In the genomic region with DNA sequence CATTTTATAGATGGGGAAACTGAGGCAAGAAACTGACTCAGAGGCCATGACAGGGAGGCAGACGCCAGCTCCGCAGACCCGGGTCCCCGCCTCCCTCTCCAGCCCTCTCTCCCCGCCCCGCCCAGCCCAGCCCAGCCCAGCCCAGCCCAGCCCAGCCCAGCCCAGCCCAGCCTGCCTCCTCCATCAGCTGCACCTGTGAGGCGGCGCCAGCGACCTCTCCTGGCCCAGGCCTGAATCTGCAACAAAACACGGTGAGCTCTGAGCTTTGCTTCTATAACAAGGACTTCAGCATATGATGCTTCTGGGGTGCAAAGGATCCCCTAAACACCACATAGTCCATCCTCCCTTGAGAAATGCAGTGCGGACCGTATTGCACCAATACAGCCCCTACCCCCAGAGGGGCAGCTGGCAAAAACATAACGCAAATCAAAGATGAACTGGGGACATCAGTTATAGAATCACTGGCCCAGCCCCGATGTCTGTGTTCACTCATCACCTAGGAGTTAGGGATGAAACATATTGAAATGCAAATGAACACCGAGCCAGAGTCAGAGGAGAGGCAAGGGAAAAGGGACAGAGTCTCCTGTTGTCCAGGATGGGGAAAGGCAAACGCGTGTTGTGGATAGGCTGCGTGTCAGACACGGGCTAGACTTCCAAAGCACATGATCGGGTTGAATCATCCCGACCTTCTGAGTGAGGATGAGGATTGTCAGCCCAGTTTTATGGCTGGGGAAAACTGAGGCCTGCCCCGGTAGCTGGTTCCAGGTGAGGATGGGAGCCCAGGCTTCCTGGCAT, we compare ENCODE assay signal across 9 cellular contexts.
A peak's percentile ranks its signal among the peaks of the same experiment; 100 is the strongest.
DNase-seq lines count a peak whose midpoint lies in the region; ATAC-seq, FAIRE-seq and TF ChIP-seq lines count a peak whose summit lies in the region.
"Had no signal": no experiment of that assay in that cellular context is flagged by ENCODE, and none has a peak within 500 bp of the region (broad histone marks: within the 10 kb centered on the region; RNA-seq: fewer than 3 reads in every experiment).

No MANE protein-coding gene starts in this region.

- peak overlapping the region; percentile 20; the same call in 1 of the 2 replicates for H3K4me2 ChIP-seq in SK-N-SH

- H3K36me3 ChIP-seq in SK-N-SH (replicated peaks in 1 of 2; ENCODE audit: control insufficient read depth in 1 of 2, insufficient read depth in 2 of 2, low read length in 1 of 2) = no peaks in the 10 kb centered on the region
- H3K36me3 ChIP-seq: SJCRH30 had no signal

- CTCF ChIA-PET in SK-N-SH (lab: Yijun Ruan, JAX) = interaction anchor here (0.6 to 1.4 kb wide), 3 partner anchors 19 to 45 kb away, joined by 3 to 5 read pairs (median 3); no protein-coding TSS in a partner anchor

- no peak overlapping the region for H3K9ac ChIP-seq in SK-N-SH

- no peaks in the 10 kb centered on the region for H4K20me1 ChIP-seq in SK-N-SH (ENCODE audit: insufficient read depth)

- peak; percentile 24 for DNase-seq in stimulated activated CD4-positive, alpha-beta T cell treated with anti-CD3 and anti-CD28 coated beads, Interleukin-15, amount 100 ng/mL, for 24 hours
- no peak for DNase-seq in stimulated activated CD4-positive, alpha-beta T cell treated with anti-CD3 and anti-CD28 coated beads, Interleukin-12 subunit alpha, Interleukin-12 subunit beta, amount 100 ng/mL, for 4 hours
- DNase-seq in SK-N-SH (no peak), iPS DF 4.7 (ENCODE audit: extremely low read depth, low spot score) (peak; percentile 33), urothelium cell line (ENCODE audit: low spot score) (peak; percentile 66), KG1 (lab: John Stamatoyannopoulos, UW) (no peak)

- H3K9me3 ChIP-seq in SK-N-SH = no peaks in the 10 kb centered on the region
- H3K9me3 ChIP-seq: SJCRH30 had no signal

- POLR2A ChIA-PET in SK-N-SH (lab: Yijun Ruan, JAX) = no interaction called here

- ATAC-seq in HG03135 (IDR thresholded peaks at IDR 0.05; ENCODE audit: unreplicated experiment) = no peak
- no peak for ATAC-seq in HG03469 (IDR thresholded peaks at IDR 0.05; ENCODE audit: unreplicated experiment)

- no peaks in the 10 kb centered on the region for H3K27me3 ChIP-seq in SK-N-SH (ENCODE audit: insufficient read depth)

- no peak overlapping the region for H2AFZ ChIP-seq in SK-N-SH (ENCODE audit: low read depth)

- TF ChIP-seq EP300 in SK-N-SH (IDR thresholded peaks at IDR 0.05; ENCODE audit: borderline replicate concordance in 1 of 2, low read depth in 1 of 2, low read length in 1 of 2) = no peak

- H3K27ac ChIP-seq in SK-N-SH (ENCODE audit: low read depth in 2 of 2, low read length in 1 of 2) = peak overlapping the region in 1 of 2 experiments; percentile 86; a peak in 2 of 4 replicates
- H3K27ac ChIP-seq: SJCRH30 had no signal

- peaks cover 6% of the 10 kb centered on the region for H3F3A ChIP-seq in SK-N-SH (replicated peaks; ENCODE audit: insufficient read depth)

- TF ChIP-seq CTCF in SK-N-SH (IDR thresholded peaks at IDR 0.05) = peak; percentile 19; the same call in 1 of the 2 replicates

- 69% methylated on average over 15 of the region's 22 CpGs for WGBS in SK-N-SH (ENCODE audit: low lambda C conversion rate)

- peaks cover 25 to 34% of the 10 kb centered on the region in 2 experiments; a peak in 3 of 4 replicates for H3K4me1 ChIP-seq in SK-N-SH (ENCODE audit: control insufficient read depth in 1 of 2, insufficient read depth in 2 of 2, low read depth in 1 of 2, low read length in 1 of 2)

- peak; percentile 29; the same call in 1 of the 2 replicates for TF ChIP-seq RAD21 in SK-N-SH (IDR thresholded peaks at IDR 0.05; ENCODE audit: low read length)

- no peaks in the 10 kb centered on the region for H3K9me2 ChIP-seq in SK-N-SH

- no peak overlapping the region for H3K4me3 ChIP-seq in SK-N-SH (ENCODE audit: low read depth in 2 of 2, low read length in 1 of 2)
- H3K4me3 ChIP-seq: SJCRH30 had no signal

- no peaks in the 10 kb centered on the region for H3K79me2 ChIP-seq in SK-N-SH (ENCODE audit: insufficient read depth)

- FAIRE-seq in urothelium cell line (lab: Jason Lieb, UNC) = no peak

TF ChIP-seq in SK-N-SH, 30 proteins besides CTCF, POLR2A, EP300 and RAD21:
- TF ChIP-seq RFX5 (IDR thresholded peaks at IDR 0.05; ENCODE audit: low read length) (no peak), CHD2 (IDR thresholded peaks at IDR 0.05; ENCODE audit: low read length, partially characterized antibody) (no peak), RXRA (IDR thresholded peaks at IDR 0.05; ENCODE audit: borderline replicate concordance, low read depth) (no peak), IRF3 (IDR thresholded peaks at IDR 0.05; ENCODE audit: low read depth, low read length) (no peak), SMC3 (IDR thresholded peaks at IDR 0.05; ENCODE audit: low read depth, low read length) (no peak), TAF1 (IDR thresholded peaks at IDR 0.05; ENCODE audit: borderline replicate concordance, low read depth, low read length) (no peak), FOXJ3 (CRISPR knock-in tag; IDR thresholded peaks at IDR 0.05) (no peak), EZH2phosphoT487 (IDR thresholded peaks at IDR 0.05; ENCODE audit: borderline replicate concordance, low read depth) (no peak)
TF ChIP-seq in SK-N-SH: peak in this region for 0.

Comparison
In these comparisons a context has a peak if more than half of its experiments do, and no peak if none do; other contexts are left out.
1. DNase-seq: peak in stimulated activated CD4-positive, alpha-beta T cell treated with anti-CD3 and anti-CD28 coated beads, Interleukin-15, amount 100 ng/mL, for 24 hours (single experiment), iPS DF 4.7 (single experiment) and urothelium cell line (single experiment); none in stimulated activated CD4-positive, alpha-beta T cell treated with anti-CD3 and anti-CD28 coated beads, Interleukin-12 subunit alpha, Interleukin-12 subunit beta, amount 100 ng/mL, for 4 hours (single experiment), SK-N-SH (single experiment) and KG1 (single experiment).